Comparison of ENCODE assay signal across 24 cellular contexts in the genomic region with DNA sequence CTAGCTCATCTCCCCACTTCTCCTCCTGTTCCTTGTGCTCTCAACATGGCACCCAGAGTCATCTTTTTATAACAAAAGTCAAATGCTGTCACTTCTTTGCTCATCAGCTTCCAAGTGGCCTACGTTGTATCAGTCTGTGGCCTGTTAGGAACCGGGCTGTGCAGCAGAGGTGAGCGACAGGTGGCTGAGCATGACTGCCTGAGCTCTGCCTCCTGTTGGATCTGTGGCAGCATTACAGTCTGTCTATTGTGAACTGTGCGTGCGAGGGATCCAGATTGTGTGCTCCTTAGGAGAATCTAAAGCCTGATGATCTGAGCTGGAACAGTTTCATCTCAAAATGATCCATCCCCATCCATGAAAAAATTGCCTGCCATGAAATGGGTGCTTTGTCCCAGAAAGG.
"Had no signal": no experiment of that assay in that cellular context is flagged by ENCODE, and none has a peak within 500 bp of the region (broad histone marks: within the 10 kb centered on the region; RNA-seq: fewer than 3 reads in every experiment).

No MANE protein-coding gene starts in this region.

- H3K4me3 ChIP-seq: breast epithelium, gastroesophageal sphincter, ovary, prostate gland, spleen, thyroid gland, upper lobe of right lung had no signal

- H3K9me3 Mint-ChIP-seq: activated naive CD8-positive, alpha-beta T cell treated with anti-CD3 and anti-CD28 coated beads, Interleukin-2, amount 10 ng/mL, durations not matched to agents 7 days and 5 days; central memory CD8-positive, alpha-beta T cell; natural killer cell; stimulated activated naive CD8-positive, alpha-beta T cell treated with anti-CD3 and anti-CD28 coated beads, Interleukin-15, Interleukin-2, amounts not matched to agents 100 ng/mL and 50 ng/mL, for 24 hours had no signal

- H3K4me3 Mint-ChIP-seq: activated naive CD8-positive, alpha-beta T cell treated with anti-CD3 and anti-CD28 coated beads, Interleukin-2, amount 10 ng/mL, durations not matched to agents 7 days and 5 days; central memory CD8-positive, alpha-beta T cell; natural killer cell; stimulated activated naive CD8-positive, alpha-beta T cell treated with anti-CD3 and anti-CD28 coated beads, Interleukin-15, Interleukin-2, amounts not matched to agents 100 ng/mL and 50 ng/mL, for 24 hours; WTC11 had no signal

- H3K4me1 ChIP-seq: breast epithelium, gastroesophageal sphincter, prostate gland, spleen, thyroid gland, upper lobe of right lung had no signal

- H3K36me3 ChIP-seq: breast epithelium, gastroesophageal sphincter, neutrophil, ovary, prostate gland, spleen, thyroid gland, upper lobe of right lung had no signal

- H3K27me3 ChIP-seq: breast epithelium, gastroesophageal sphincter, ovary, thyroid gland, upper lobe of right lung had no signal

- H3K4me1 Mint-ChIP-seq: activated naive CD8-positive, alpha-beta T cell treated with anti-CD3 and anti-CD28 coated beads, Interleukin-2, amount 10 ng/mL, durations not matched to agents 7 days and 5 days; central memory CD8-positive, alpha-beta T cell; natural killer cell had no signal

- H3K27ac Mint-ChIP-seq: activated naive CD8-positive, alpha-beta T cell treated with anti-CD3 and anti-CD28 coated beads, Interleukin-2, amount 10 ng/mL, durations not matched to agents 7 days and 5 days; natural killer cell; stimulated activated naive CD8-positive, alpha-beta T cell treated with anti-CD3 and anti-CD28 coated beads, Interleukin-15, Interleukin-2, amounts not matched to agents 100 ng/mL and 50 ng/mL, for 24 hours; WTC11 had no signal

- H3K27ac ChIP-seq: breast epithelium, gastroesophageal sphincter, neutrophil, ovary, prostate gland, spleen, thyroid gland, upper lobe of right lung had no signal

- H3K36me3 Mint-ChIP-seq: activated naive CD8-positive, alpha-beta T cell treated with anti-CD3 and anti-CD28 coated beads, Interleukin-2, amount 10 ng/mL, durations not matched to agents 7 days and 5 days; natural killer cell; WTC11 had no signal

- H3K9me3 ChIP-seq: breast epithelium, gastroesophageal sphincter, neutrophil, ovary, prostate gland, thyroid gland, upper lobe of right lung had no signal

- DNase-seq: activated CD4-positive, alpha-beta T cell treated with anti-CD3 and anti-CD28 coated beads for 4 hours; activated CD4-positive, alpha-beta T cell treated with anti-CD3 and anti-CD28 coated beads, Interleukin-2, amount 50 U/mL, for 48 hours; activated CD8-positive, alpha-beta memory T cell treated with anti-CD3 and anti-CD28 coated beads, Interleukin-2, amount 50 U/mL, for 48 hours; activated naive CD4-positive, alpha-beta T cell treated with Interleukin-2 at 50 U/mL for 16 hours; activated naive CD8-positive, alpha-beta T cell treated with anti-CD3 and anti-CD28 coated beads, Interleukin-2, amount 10 ng/mL, durations not matched to agents 7 days and 5 days; activated T-cell treated with anti-CD3 and anti-CD28 coated beads, Interleukin-2, amount 50 U/mL, for 48 hours; amniotic stem cell; head of caudate nucleus; hypothalamus; midbrain; natural killer cell; ovary; spleen; stimulated activated CD4-positive, alpha-beta T cell treated with anti-CD3 and anti-CD28 coated beads, Interleukin-4, amount 100 ng/mL, for 1 hour; substantia nigra; thyroid gland; upper lobe of right lung had no signal

- ATAC-seq: gastroesophageal sphincter, natural killer cell, upper lobe of right lung, WTC11 had no signal
